In the genomic region with DNA sequence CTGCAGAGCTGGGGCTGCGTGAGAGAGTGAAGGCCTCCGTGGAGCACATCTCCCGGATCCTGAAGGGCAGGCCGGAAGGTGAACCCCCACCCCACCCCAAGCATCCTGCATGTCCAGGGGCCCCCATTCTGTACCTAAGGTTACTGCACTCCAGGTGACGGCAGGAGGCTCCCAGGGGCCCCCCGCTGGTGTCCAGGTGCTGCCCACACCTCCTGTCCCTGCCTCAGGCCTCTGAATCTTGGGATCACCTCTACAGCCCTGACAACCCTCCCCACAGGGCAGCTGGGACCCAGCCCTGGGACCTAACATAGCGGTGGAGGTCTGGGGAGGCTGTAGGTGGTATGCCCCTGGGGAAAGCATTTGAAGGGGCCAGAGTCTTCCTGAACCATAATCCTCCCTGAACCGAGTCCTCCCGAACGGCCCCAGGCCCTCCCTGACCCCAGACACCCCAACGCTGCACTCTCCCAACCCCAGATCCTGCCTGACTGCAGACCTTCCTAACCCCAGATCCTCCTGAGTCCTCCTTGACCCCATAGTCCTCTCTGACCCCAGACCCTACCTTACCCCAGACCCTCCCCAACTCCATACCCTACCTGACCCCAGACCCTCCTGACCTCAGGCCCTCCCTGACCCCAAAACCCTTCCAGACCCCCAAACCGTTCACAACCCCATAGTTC, we compare ENCODE assay signal across 29 cellular contexts. TPM values are rescaled to one million over a fixed set of nuclear protein-coding genes. Genes with fewer than 3 reads are reported as not detected.
A peak's percentile ranks its signal among the peaks of the same experiment; 100 is the strongest.
DNase-seq lines count a peak whose midpoint lies in the region; ATAC-seq, FAIRE-seq and TF ChIP-seq lines count a peak whose summit lies in the region.
"Had no signal": no experiment of that assay in that cellular context is flagged by ENCODE, and none has a peak within 500 bp of the region (broad histone marks: within the 10 kb centered on the region; RNA-seq: fewer than 3 reads in every experiment).

No MANE protein-coding gene starts in this region.

- H3K4me3 ChIP-seq in K562 (no peak overlapping the region), thyroid gland (replicated peaks in 1 of 3) (no peak overlapping the region)
- H3K4me3 ChIP-seq: colonic mucosa, GM23338, SJSA1 had no signal

- no peak for FAIRE-seq in K562 (lab: Jason Lieb, UNC)
- FAIRE-seq: GM12891, RCC 7860, small intestine had no signal

- no peak for TF ChIP-seq RAD21 in K562 (CRISPR knock-in tag; conservative IDR thresholded peaks at IDR 0.05 in 1 of 2, IDR thresholded peaks at IDR 0.05 in 1 of 2)

- no peaks in the 10 kb centered on the region for H3K36me3 Mint-ChIP-seq in mesothelial cell of epicardium
- no peaks in the 10 kb centered on the region for H3K36me3 Mint-ChIP-seq in activated CD8-positive, alpha-beta T cell treated with anti-CD3 and anti-CD28 coated beads, Interleukin-2, amount 10 ng/mL, durations not matched to agents 7 days and 5 days (ENCODE audit: low read depth)
- H3K36me3 Mint-ChIP-seq: activated naive CD4-positive, alpha-beta T cell treated with anti-CD3 and anti-CD28 coated beads, Interleukin-2, amount 50 U/mL, for 24 hours; IgD-negative memory B cell; type B pancreatic cell had no signal

- H3K36me3 ChIP-seq in K562 (ENCODE audit: control insufficient read depth, insufficient read depth, low read length) (peaks cover 10% of the 10 kb centered on the region; the same call in 1 of the 3 replicates), thyroid gland (no peaks in the 10 kb centered on the region)
- H3K36me3 ChIP-seq: breast epithelium, colonic mucosa, SJSA1 had no signal

- peaks cover 6% of the 10 kb centered on the region for H3K4me1 Mint-ChIP-seq in mesothelial cell of epicardium
- peaks cover 2% of the 10 kb centered on the region for H3K4me1 Mint-ChIP-seq in activated CD8-positive, alpha-beta T cell treated with anti-CD3 and anti-CD28 coated beads, Interleukin-2, amount 10 ng/mL, durations not matched to agents 7 days and 5 days (ENCODE audit: low read depth)
- H3K4me1 Mint-ChIP-seq: activated naive CD4-positive, alpha-beta T cell treated with anti-CD3 and anti-CD28 coated beads, Interleukin-2, amount 50 U/mL, for 24 hours; IgD-negative memory B cell had no signal

- H3K4me1 ChIP-seq in K562 (replicated peaks in 1 of 2; ENCODE audit: control insufficient read depth in 2 of 2, insufficient read depth in 2 of 2, low read length in 2 of 2) (peaks cover 36 to 96% of the 10 kb centered on the region in 2 experiments), thyroid gland (peaks cover 20 to 49% of the 10 kb centered on the region in 2 donors)
- H3K4me1 ChIP-seq: breast epithelium, colonic mucosa, SJSA1 had no signal

- TF ChIP-seq EP300 in K562 (IDR thresholded peaks at IDR 0.05; ENCODE audit: low read length) = no peak

- TF ChIP-seq CTCF in K562 (IDR thresholded peaks at IDR 0.05 in 2 of 3, conservative IDR thresholded peaks at IDR 0.05 in 1 of 3; ENCODE audit: insufficient read depth in 2 of 3, low read depth in 1 of 3, low read length in 3 of 3) (no peak), mesothelial cell of epicardium (IDR thresholded peaks at IDR 0.05; ENCODE audit: unreplicated experiment) (no peak), thyroid gland (IDR thresholded peaks at IDR 0.05) (no peak)

- no peaks in the 10 kb centered on the region for H3K9me3 Mint-ChIP-seq in mesothelial cell of epicardium
- H3K9me3 Mint-ChIP-seq in activated CD8-positive, alpha-beta T cell treated with anti-CD3 and anti-CD28 coated beads, Interleukin-2, amount 10 ng/mL, durations not matched to agents 7 days and 5 days (ENCODE audit: insufficient read depth) = no peaks in the 10 kb centered on the region
- H3K9me3 Mint-ChIP-seq: activated CD8-positive, alpha-beta T cell treated with anti-CD3 and anti-CD28 coated beads for 36 hours; activated naive CD4-positive, alpha-beta T cell treated with anti-CD3 and anti-CD28 coated beads, Interleukin-2, amount 50 U/mL, for 24 hours; activated T-helper 2 cell treated with anti-CD3 and anti-CD28 coated beads, Interferon-gamma antibody, Interleukin-2, Interleukin-4, amounts not matched to agents 10 μg/mL and 5 μg/mL and 100 μg/mL, durations not matched to agents 14 hours and 24 hours and 36 hours; CD4-positive, CD25-positive, alpha-beta regulatory T cell; GM23338; HFFc6; IgD-negative memory B cell; type B pancreatic cell had no signal

- peak overlapping the region; percentile 36 to 90; a peak in 3 of 4 replicates for H3K9ac ChIP-seq in K562 (ENCODE audit: insufficient read depth in 1 of 2, low read depth in 2 of 2, low read length in 2 of 2)

- peak overlapping the region; percentile 53 for H3K27ac Mint-ChIP-seq in mesothelial cell of epicardium
- H3K27ac Mint-ChIP-seq in activated CD8-positive, alpha-beta T cell treated with anti-CD3 and anti-CD28 coated beads, Interleukin-2, amount 10 ng/mL, durations not matched to agents 7 days and 5 days = no peak overlapping the region
- H3K27ac Mint-ChIP-seq: activated CD8-positive, alpha-beta T cell treated with anti-CD3 and anti-CD28 coated beads for 36 hours; activated naive CD4-positive, alpha-beta T cell treated with anti-CD3 and anti-CD28 coated beads, Interleukin-2, amount 50 U/mL, for 24 hours; activated T-helper 2 cell treated with anti-CD3 and anti-CD28 coated beads, Interferon-gamma antibody, Interleukin-2, Interleukin-4, amounts not matched to agents 10 μg/mL and 5 μg/mL and 100 μg/mL, durations not matched to agents 14 hours and 24 hours and 36 hours; CD4-positive, CD25-positive, alpha-beta regulatory T cell; GM23338; HFFc6; type B pancreatic cell had no signal

- intact Hi-C loops in K562 (cut with micrococcal nuclease) = no loop called here
- intact Hi-C loops in thyroid gland (cut with DNase I) = loop anchor here (10.0 kb wide), 2 partner anchors 112 to 158 kb away; a partner anchor contains a TSS

- H3K4me3 Mint-ChIP-seq in mesothelial cell of epicardium = no peak overlapping the region
- no peak overlapping the region for H3K4me3 Mint-ChIP-seq in activated CD8-positive, alpha-beta T cell treated with anti-CD3 and anti-CD28 coated beads, Interleukin-2, amount 10 ng/mL, durations not matched to agents 7 days and 5 days
- H3K4me3 Mint-ChIP-seq: activated CD8-positive, alpha-beta T cell treated with anti-CD3 and anti-CD28 coated beads for 36 hours; activated naive CD4-positive, alpha-beta T cell treated with anti-CD3 and anti-CD28 coated beads, Interleukin-2, amount 50 U/mL, for 24 hours; CD4-positive, CD25-positive, alpha-beta regulatory T cell; GM23338; HFFc6; IgD-negative memory B cell; type B pancreatic cell had no signal

- WGBS in K562 (ENCODE audit: insufficient coverage, low coverage, missing lambda C conversion rate) = 70% methylated on average over 9 of the region's 12 CpGs
- WGBS in thyroid gland, 2 donors = 62 to 86% methylated on average over 6 to 8 of the region's 12 CpGs

- no peak for TF ChIP-seq POLR2A in K562 (conservative IDR thresholded peaks at IDR 0.05)
- TF ChIP-seq POLR2A in thyroid gland (IDR thresholded peaks at IDR 0.05) = no peak

- H3K27ac ChIP-seq in K562 (ENCODE audit: extremely low read depth, low read depth, low read length) (peak overlapping the region; percentile 33; the same call in 2 of the 3 replicates), thyroid gland (peak overlapping the region; percentile 33 to 45 (median 39))
- H3K27ac ChIP-seq: colonic mucosa, SJSA1 had no signal

- DNase-seq in HuH-7.5 (ENCODE audit: low spot score) = peak; percentile 27
- no peak for DNase-seq in K562 (ENCODE audit: extremely low read depth in 1 of 4, low spot score in 3 of 4)
- no peak for DNase-seq in mesothelial cell of epicardium (ENCODE audit: low spot score in 2 of 2, unreplicated experiment in 2 of 2)
- peak in 1 of 2 donors; percentile 4 for DNase-seq in thyroid gland
- no peak for DNase-seq in globus pallidus (ENCODE audit: low spot score)
- no peak for DNase-seq in GDM1 (lab: John Stamatoyannopoulos, UW)
- no peak for DNase-seq in activated CD8-positive, alpha-beta T cell treated with anti-CD3 and anti-CD28 coated beads, Interleukin-2, amount 10 ng/mL, durations not matched to agents 7 days and 5 days
- DNase-seq: activated CD4-positive, CD25-positive, alpha-beta regulatory T cell treated with anti-CD3 and anti-CD28 coated beads, Interleukin-2, amount 50 U/mL, for 72 hours; activated CD8-positive, alpha-beta T cell treated with anti-CD3 and anti-CD28 coated beads for 36 hours; CD4-positive, CD25-positive, alpha-beta regulatory T cell; effector memory CD4-positive, alpha-beta T cell; erythroblast; HFFc6; mesendoderm; NCI-H1417 treated with DMSO at 0.1 percent for 48 hours; NCI-H2081 treated with DMSO at 0.1 percent for 48 hours had no signal

- peaks cover 16% of the 10 kb centered on the region; the same call in 2 of the 3 replicates for H3K79me2 ChIP-seq in K562 (ENCODE audit: control insufficient read depth, insufficient read depth, low read length)

- H4K20me1 ChIP-seq in K562 (replicated peaks; ENCODE audit: control insufficient read depth, insufficient read depth, low read length) = no peaks in the 10 kb centered on the region

- H3K27me3 ChIP-seq in K562 (ENCODE audit: control insufficient read depth in 2 of 2, insufficient read depth in 2 of 2, low read length in 2 of 2) (no peaks in the 10 kb centered on the region), thyroid gland (no peaks in the 10 kb centered on the region)
- H3K27me3 ChIP-seq: breast epithelium had no signal

- peak overlapping the region; percentile 69 for H2AFZ ChIP-seq in K562 (ENCODE audit: low read depth, low read length)
- H2AFZ ChIP-seq: GM23338 had no signal

- no peak for ATAC-seq in K562
- no peak for ATAC-seq in activated CD8-positive, alpha-beta T cell treated with anti-CD3 and anti-CD28 coated beads, Interleukin-2, amount 10 ng/mL, durations not matched to agents 7 days and 5 days
- ATAC-seq: activated CD8-positive, alpha-beta T cell treated with anti-CD3 and anti-CD28 coated beads for 36 hours; GM23338 had no signal

- no peaks in the 10 kb centered on the region for H3K9me3 ChIP-seq in K562 (replicated peaks; ENCODE audit: control insufficient read depth, insufficient read depth, low read depth, low read length)
- no peaks in the 10 kb centered on the region for H3K9me3 ChIP-seq in thyroid gland
- H3K9me3 ChIP-seq: breast epithelium, colonic mucosa, SJSA1 had no signal

- H3K27me3 Mint-ChIP-seq in mesothelial cell of epicardium (ENCODE audit: low read depth) = no peaks in the 10 kb centered on the region
- H3K27me3 Mint-ChIP-seq in activated CD8-positive, alpha-beta T cell treated with anti-CD3 and anti-CD28 coated beads, Interleukin-2, amount 10 ng/mL, durations not matched to agents 7 days and 5 days (ENCODE audit: low read depth) = peaks cover 2% of the 10 kb centered on the region
- H3K27me3 Mint-ChIP-seq: activated CD8-positive, alpha-beta T cell treated with anti-CD3 and anti-CD28 coated beads for 36 hours; activated naive CD4-positive, alpha-beta T cell treated with anti-CD3 and anti-CD28 coated beads, Interleukin-2, amount 50 U/mL, for 24 hours; CD4-positive, CD25-positive, alpha-beta regulatory T cell; IgD-negative memory B cell; type B pancreatic cell had no signal

- BruUV-seq in K562 (replicated peaks; lab: Mats Ljungman, UMichigan) = no TSS peak

- POLR2A ChIA-PET in K562 (lab: Yijun Ruan, JAX) = interaction anchor here (0.7 to 1.3 kb wide), 3 partner anchors 17 to 281 kb away, joined by 3 to 4 read pairs (median 3); no protein-coding TSS in a partner anchor
- POLR2A ChIA-PET in activated CD8-positive, alpha-beta T cell treated with anti-CD3 and anti-CD28 coated beads, Interleukin-2, amount 10 ng/mL, durations not matched to agents 7 days and 5 days (lab: Charles Lee) = no interaction called here

- CTCF ChIA-PET in K562 (lab: Yijun Ruan, JAX; ENCODE audit: low intra/inter-chr PET ratio) = no interaction called here
- CTCF ChIA-PET in activated CD8-positive, alpha-beta T cell treated with anti-CD3 and anti-CD28 coated beads, Interleukin-2, amount 10 ng/mL, durations not matched to agents 7 days and 5 days (lab: Charles Lee) = no interaction called here

- no peaks in the 10 kb centered on the region for H3K9me1 ChIP-seq in K562 (ENCODE audit: control insufficient read depth, insufficient read depth, low read length)

- in situ Hi-C loops in K562 (cut with MboI) = no loop called here

- peak overlapping the region; percentile 21; the same call in 1 of the 2 replicates for H3K4me2 ChIP-seq in K562 (ENCODE audit: insufficient read depth, low read length)
- H3K4me2 ChIP-seq: GM23338 had no signal

RNA-seq across cellular contexts. Expression of a gene that starts 33.5 kb away (rescaled TPM):
- total RNA-seq in K562 (2011; cell fraction: chromatin; rRNA removed; ENCODE audit: low replicate concordance) = 106 and 219 TPM in 2 replicates
- 114 and 116 TPM in 2 replicates for total RNA-seq in K562 (2011; cell fraction: nucleolus; rRNA removed)
- total RNA-seq in K562 (2011; cell fraction: nucleoplasm; rRNA removed) = 107 and 126 TPM in 2 replicates
- total RNA-seq in K562 (2014; rRNA removed) = 45.1 and 49.1 TPM in 2 replicates
- 14.8 and 18.0 TPM in 2 replicates for total RNA-seq in K562 (2014; rRNA removed; fragmentation: Illumina TruSeq; extraction: Trizol)
- 29.7 and 29.8 TPM in 2 replicates for total RNA-seq in K562 (2015; rRNA removed; fragmentation: Illumina TruSeq; extraction: Trizol)
- 64.3 and 66.8 TPM in 2 replicates for total RNA-seq in K562 (2021)
- polyA plus RNA-seq in K562 (2011; rRNA removed) = 17.5 and 26.5 TPM in 2 replicates
- polyA plus RNA-seq in K562 (2011; cell fraction: cytosol; rRNA removed) = 15.7 and 25.5 TPM in 2 replicates
- 67.6 and 116 TPM in 2 replicates for polyA plus RNA-seq in K562 (2011; cell fraction: nucleus; rRNA removed)
- 33.4 and 43.7 TPM in 2 replicates for polyA plus RNA-seq in K562 (2012)
- 33.7 and 35.0 TPM in 2 replicates for polyA plus RNA-seq in K562 (2014; fragmentation: Illumina TruSeq; extraction: Trizol)
- 1 to 10 TPM; 3.6 to 3.8 TPM for polyA plus RNA-seq in K562 (2014; fragmentation: Nextera tagmentation; extraction: Ambion mirVana)
- polyA plus RNA-seq in K562 (2014; rRNA removed) = 34.4 and 43.0 TPM in 2 replicates
- 24.4 and 25.6 TPM in 2 replicates for polyA minus RNA-seq in K562 (2011; rRNA and poly(A)+ RNA removed)
- 22.2 and 23.9 TPM in 2 replicates for polyA minus RNA-seq in K562 (2011; cell fraction: cytosol; rRNA and poly(A)+ RNA removed)
- polyA minus RNA-seq in K562 (2011; cell fraction: nucleus; rRNA and poly(A)+ RNA removed) = 42.0 and 46.8 TPM in 2 replicates
- 39.7 to 40.4 TPM (median 40.2 TPM) in 3 replicates for total RNA-seq in mesothelial cell of epicardium
- total RNA-seq in thyroid gland = 10 to 100 TPM; 19.3 to 35.9 (median 24.7) TPM
- 10 to 100 TPM; 66.5 to 71.9 TPM for total RNA-seq in activated CD8-positive, alpha-beta T cell treated with anti-CD3 and anti-CD28 coated beads, Interleukin-2, amount 10 ng/mL, durations not matched to agents 7 days and 5 days

RNA-seq across cellular contexts. Expression of a gene that starts 43.5 kb away (rescaled TPM):
- total RNA-seq in K562 (2011; cell fraction: chromatin; rRNA removed; ENCODE audit: low replicate concordance) = not detected in 2 replicates
- 0.26 TPM in 1 of 2 replicates, not detected in the other for total RNA-seq in K562 (2011; cell fraction: nucleolus; rRNA removed)
- total RNA-seq in K562 (2011; cell fraction: nucleoplasm; rRNA removed) = not detected in 2 replicates
- total RNA-seq in K562 (2014; rRNA removed) (not detected in 2 replicates), K562 (2014; rRNA removed; fragmentation: Illumina TruSeq; extraction: Trizol) (not detected in 2 replicates), K562 (2015; rRNA removed; fragmentation: Illumina TruSeq; extraction: Trizol) (not detected in 2 replicates), K562 (2021) (not detected in 2 replicates), mesothelial cell of epicardium (28.2 to 30.6 TPM (median 28.8 TPM) in 3 replicates), thyroid gland (1 to 10 TPM in 3 of 4 donors, not detected in 1; 1.3 to 2.8 (median 2.8) TPM)
- polyA plus RNA-seq in K562 (2011; rRNA removed) (not detected in 2 replicates), K562 (2014; fragmentation: Illumina TruSeq; extraction: Trizol) (not detected in 2 replicates), K562 (2014; fragmentation: Nextera tagmentation; extraction: Ambion mirVana) (not detected), K562 (2014; rRNA removed) (not detected in 2 replicates)
- not detected in 2 replicates for polyA plus RNA-seq in K562 (2011; cell fraction: cytosol; rRNA removed)
- 0.07 TPM in 1 of 2 replicates, not detected in the other for polyA plus RNA-seq in K562 (2011; cell fraction: nucleus; rRNA removed)
- polyA plus RNA-seq in K562 (2012) = 0.35 and 0.83 TPM in 2 replicates
- not detected in 2 replicates for polyA minus RNA-seq in K562 (2011; rRNA and poly(A)+ RNA removed)
- not detected in 2 replicates for polyA minus RNA-seq in K562 (2011; cell fraction: cytosol; rRNA and poly(A)+ RNA removed)
- polyA minus RNA-seq in K562 (2011; cell fraction: nucleus; rRNA and poly(A)+ RNA removed) = not detected in 2 replicates
- 1 to 10 TPM; 2.8 to 4.0 TPM for total RNA-seq in activated CD8-positive, alpha-beta T cell treated with anti-CD3 and anti-CD28 coated beads, Interleukin-2, amount 10 ng/mL, durations not matched to agents 7 days and 5 days
- total RNA-seq: MCF 10A, SJSA1, subcutaneous adipose tissue had no signal
- polyA plus RNA-seq: IgD-negative memory B cell had no signal
